ENCODE assay signal across 1 cellular context in the genomic region with DNA sequence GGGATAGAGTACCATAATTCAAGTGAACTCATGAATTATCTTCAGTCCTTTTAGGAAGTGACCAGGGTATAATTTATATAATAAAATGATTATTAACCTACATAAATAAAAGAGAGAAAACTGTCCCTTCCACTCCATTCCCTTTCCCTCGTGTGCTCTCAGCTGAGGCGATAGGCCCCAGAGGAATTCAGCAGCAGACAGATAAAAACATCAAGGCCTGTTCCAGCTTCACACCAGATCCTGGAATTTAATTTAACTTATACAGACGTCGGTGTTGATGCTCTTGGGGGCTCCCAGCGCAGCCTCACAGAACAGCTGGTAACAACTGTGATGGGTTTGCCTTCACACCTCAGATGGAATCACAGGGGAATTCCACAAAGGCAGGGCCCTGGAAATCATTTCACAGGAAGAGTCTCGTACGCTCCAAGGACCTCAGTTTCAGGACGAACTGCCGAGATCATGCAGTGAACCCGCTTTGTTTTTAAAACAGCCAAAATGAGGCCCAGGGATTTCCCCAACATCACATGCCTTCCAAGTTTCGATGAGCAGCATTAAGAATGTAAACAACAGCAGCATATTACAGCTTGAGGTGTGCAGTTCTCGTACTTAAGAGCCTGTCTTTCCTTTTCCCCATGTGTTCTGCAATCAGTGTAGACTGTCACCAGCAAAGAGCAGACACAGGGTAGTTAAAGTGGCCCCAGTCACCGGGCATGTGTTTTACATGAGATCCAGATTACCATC.
TF ChIP-seq lines count a peak whose summit lies in the region.

No MANE protein-coding gene starts in this region.

TF ChIP-seq in H1, 55 proteins besides CTCF, POLR2A, EP300 and RAD21 (continued from another document):
- TF ChIP-seq, protein P1, sequence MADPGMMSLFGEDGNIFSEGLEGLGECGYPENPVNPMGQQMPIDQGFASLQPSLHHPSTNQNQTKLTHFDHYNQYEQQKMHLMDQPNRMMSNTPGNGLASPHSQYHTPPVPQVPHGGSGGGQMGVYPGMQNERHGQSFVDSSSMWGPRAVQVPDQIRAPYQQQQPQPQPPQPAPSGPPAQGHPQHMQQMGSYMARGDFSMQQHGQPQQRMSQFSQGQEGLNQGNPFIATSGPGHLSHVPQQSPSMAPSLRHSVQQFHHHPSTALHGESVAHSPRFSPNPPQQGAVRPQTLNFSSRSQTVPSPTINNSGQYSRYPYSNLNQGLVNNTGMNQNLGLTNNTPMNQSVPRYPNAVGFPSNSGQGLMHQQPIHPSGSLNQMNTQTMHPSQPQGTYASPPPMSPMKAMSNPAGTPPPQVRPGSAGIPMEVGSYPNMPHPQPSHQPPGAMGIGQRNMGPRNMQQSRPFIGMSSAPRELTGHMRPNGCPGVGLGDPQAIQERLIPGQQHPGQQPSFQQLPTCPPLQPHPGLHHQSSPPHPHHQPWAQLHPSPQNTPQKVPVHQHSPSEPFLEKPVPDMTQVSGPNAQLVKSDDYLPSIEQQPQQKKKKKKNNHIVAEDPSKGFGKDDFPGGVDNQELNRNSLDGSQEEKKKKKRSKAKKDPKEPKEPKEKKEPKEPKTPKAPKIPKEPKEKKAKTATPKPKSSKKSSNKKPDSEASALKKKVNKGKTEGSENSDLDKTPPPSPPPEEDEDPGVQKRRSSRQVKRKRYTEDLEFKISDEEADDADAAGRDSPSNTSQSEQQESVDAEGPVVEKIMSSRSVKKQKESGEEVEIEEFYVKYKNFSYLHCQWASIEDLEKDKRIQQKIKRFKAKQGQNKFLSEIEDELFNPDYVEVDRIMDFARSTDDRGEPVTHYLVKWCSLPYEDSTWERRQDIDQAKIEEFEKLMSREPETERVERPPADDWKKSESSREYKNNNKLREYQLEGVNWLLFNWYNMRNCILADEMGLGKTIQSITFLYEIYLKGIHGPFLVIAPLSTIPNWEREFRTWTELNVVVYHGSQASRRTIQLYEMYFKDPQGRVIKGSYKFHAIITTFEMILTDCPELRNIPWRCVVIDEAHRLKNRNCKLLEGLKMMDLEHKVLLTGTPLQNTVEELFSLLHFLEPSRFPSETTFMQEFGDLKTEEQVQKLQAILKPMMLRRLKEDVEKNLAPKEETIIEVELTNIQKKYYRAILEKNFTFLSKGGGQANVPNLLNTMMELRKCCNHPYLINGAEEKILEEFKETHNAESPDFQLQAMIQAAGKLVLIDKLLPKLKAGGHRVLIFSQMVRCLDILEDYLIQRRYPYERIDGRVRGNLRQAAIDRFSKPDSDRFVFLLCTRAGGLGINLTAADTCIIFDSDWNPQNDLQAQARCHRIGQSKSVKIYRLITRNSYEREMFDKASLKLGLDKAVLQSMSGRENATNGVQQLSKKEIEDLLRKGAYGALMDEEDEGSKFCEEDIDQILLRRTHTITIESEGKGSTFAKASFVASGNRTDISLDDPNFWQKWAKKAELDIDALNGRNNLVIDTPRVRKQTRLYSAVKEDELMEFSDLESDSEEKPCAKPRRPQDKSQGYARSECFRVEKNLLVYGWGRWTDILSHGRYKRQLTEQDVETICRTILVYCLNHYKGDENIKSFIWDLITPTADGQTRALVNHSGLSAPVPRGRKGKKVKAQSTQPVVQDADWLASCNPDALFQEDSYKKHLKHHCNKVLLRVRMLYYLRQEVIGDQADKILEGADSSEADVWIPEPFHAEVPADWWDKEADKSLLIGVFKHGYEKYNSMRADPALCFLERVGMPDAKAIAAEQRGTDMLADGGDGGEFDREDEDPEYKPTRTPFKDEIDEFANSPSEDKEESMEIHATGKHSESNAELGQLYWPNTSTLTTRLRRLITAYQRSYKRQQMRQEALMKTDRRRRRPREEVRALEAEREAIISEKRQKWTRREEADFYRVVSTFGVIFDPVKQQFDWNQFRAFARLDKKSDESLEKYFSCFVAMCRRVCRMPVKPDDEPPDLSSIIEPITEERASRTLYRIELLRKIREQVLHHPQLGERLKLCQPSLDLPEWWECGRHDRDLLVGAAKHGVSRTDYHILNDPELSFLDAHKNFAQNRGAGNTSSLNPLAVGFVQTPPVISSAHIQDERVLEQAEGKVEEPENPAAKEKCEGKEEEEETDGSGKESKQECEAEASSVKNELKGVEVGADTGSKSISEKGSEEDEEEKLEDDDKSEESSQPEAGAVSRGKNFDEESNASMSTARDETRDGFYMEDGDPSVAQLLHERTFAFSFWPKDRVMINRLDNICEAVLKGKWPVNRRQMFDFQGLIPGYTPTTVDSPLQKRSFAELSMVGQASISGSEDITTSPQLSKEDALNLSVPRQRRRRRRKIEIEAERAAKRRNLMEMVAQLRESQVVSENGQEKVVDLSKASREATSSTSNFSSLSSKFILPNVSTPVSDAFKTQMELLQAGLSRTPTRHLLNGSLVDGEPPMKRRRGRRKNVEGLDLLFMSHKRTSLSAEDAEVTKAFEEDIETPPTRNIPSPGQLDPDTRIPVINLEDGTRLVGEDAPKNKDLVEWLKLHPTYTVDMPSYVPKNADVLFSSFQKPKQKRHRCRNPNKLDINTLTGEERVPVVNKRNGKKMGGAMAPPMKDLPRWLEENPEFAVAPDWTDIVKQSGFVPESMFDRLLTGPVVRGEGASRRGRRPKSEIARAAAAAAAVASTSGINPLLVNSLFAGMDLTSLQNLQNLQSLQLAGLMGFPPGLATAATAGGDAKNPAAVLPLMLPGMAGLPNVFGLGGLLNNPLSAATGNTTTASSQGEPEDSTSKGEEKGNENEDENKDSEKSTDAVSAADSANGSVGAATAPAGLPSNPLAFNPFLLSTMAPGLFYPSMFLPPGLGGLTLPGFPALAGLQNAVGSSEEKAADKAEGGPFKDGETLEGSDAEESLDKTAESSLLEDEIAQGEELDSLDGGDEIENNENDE (IDR thresholded peaks at IDR 0.05; ENCODE audit: insufficient replicate concordance, low read length) = no peak
- TF ChIP-seq CHD2 (IDR thresholded peaks at IDR 0.05; ENCODE audit: low read length) (no peak), SIX5 (IDR thresholded peaks at IDR 0.05; ENCODE audit: low read depth, low read length) (no peak), SIRT6 (IDR thresholded peaks at IDR 0.05; ENCODE audit: low read length) (no peak), YY1 (IDR thresholded peaks at IDR 0.05; ENCODE audit: low read depth, low read length) (no peak)
- TF ChIP-seq, protein P2, sequence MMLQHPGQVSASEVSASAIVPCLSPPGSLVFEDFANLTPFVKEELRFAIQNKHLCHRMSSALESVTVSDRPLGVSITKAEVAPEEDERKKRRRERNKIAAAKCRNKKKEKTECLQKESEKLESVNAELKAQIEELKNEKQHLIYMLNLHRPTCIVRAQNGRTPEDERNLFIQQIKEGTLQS (IDR thresholded peaks at IDR 0.05; ENCODE audit: insufficient read depth, low read depth, low read length) = no peak
TF ChIP-seq in H1: peak in this region for 0.
